Comparison of ENCODE assay signal across 8 cellular contexts in genomic region chr9:113516840-113517577, GRCh38. TPM values are rescaled to one million over a fixed set of nuclear protein-coding genes. Genes with fewer than 3 reads are reported as not detected.
DNase-seq lines count a peak whose midpoint lies in the region; ATAC-seq and TF ChIP-seq lines count a peak whose summit lies in the region.

No MANE protein-coding gene starts in this region.

- H3K4me3 ChIP-seq in lower leg skin (ENCODE audit: low read depth, poor library complexity, severe bottlenecking), result no peak overlapping the region

- intact Hi-C loops in left cardiac atrium (cut with DNase I), result no loop called here
- intact Hi-C loops in left ventricle myocardium superior (cut with micrococcal nuclease), result no loop called here
- intact Hi-C loops in lower leg skin (cut with DNase I; ENCODE audit: low total_unique reads), result no loop called here

- no peak for TF ChIP-seq POLR2A in lower leg skin (IDR thresholded peaks at IDR 0.05)

- WGBS in lower leg skin, 2 donors, result 71 to 83% methylated on average over 8 of the region's 8 CpGs

- TF ChIP-seq CTCF in lower leg skin (IDR thresholded peaks at IDR 0.05), result no peak

- DNase-seq in left cardiac atrium (no peak), left ventricle myocardium superior (no peak), germinal center (ENCODE audit: low spot score) (peak; percentile 60), lower leg skin (ENCODE audit: low spot score in 2 of 2) (no peak), NCI-H1436 (lab: John Stamatoyannopoulos, UW) (no peak)
- peak; percentile 86 for DNase-seq in activated CD4-positive, alpha-beta T cell treated with anti-CD3 and anti-CD28 coated beads for 48 hours
- peak; percentile 85 for DNase-seq in stimulated activated CD8-positive, alpha-beta memory T cell treated with anti-CD3 and anti-CD28 coated beads, Interleukin-4, amount 100 ng/mL, for 48 hours

- peak; percentile 24 to 45 for ATAC-seq in left cardiac atrium
- no peak for ATAC-seq in left ventricle myocardium superior
- peak; percentile 85 for ATAC-seq in HG03460 (IDR thresholded peaks at IDR 0.05; ENCODE audit: unreplicated experiment)

RNA-seq across cellular contexts. Expression of gene RGS3, which starts 53.5 kb away (rescaled TPM):
- total RNA-seq in left cardiac atrium, result 100 to 1,000 TPM; 124 to 131 TPM
- 115 TPM for total RNA-seq in left ventricle myocardium superior
- 10 to 100 TPM; 10.5 to 18.2 (median 12.8) TPM for total RNA-seq in lower leg skin

Comparison
In these comparisons a context has a peak if more than half of its experiments do, and no peak if none do; other contexts are left out.
1. DNase-seq: peak in activated CD4-positive, alpha-beta T cell treated with anti-CD3 and anti-CD28 coated beads for 48 hours (single experiment), germinal center (single experiment) and stimulated activated CD8-positive, alpha-beta memory T cell treated with anti-CD3 and anti-CD28 coated beads, Interleukin-4, amount 100 ng/mL, for 48 hours (single experiment); none in left cardiac atrium (single experiment), left ventricle myocardium superior (single experiment), lower leg skin (0 of 2) and NCI-H1436 (single experiment).